In genomic region chr20:22791877-22792525, GRCh38 we compare ENCODE assay signal across 18 cellular contexts.
DNase-seq lines count a peak whose midpoint lies in the region; ATAC-seq and TF ChIP-seq lines count a peak whose summit lies in the region.
"Had no signal": no experiment of that assay in that cellular context is flagged by ENCODE, and none has a peak within 500 bp of the region (broad histone marks: within the 10 kb centered on the region; RNA-seq: fewer than 3 reads in every experiment).

No MANE protein-coding gene starts in this region.

- TF ChIP-seq RAD21 in HCT116 (IDR thresholded peaks at IDR 0.05; ENCODE audit: low read depth), result no peak

- CTCF ChIA-PET in HCT116 (lab: Charles Lee), result no interaction called here
- CTCF ChIA-PET in PC-3 (lab: Charles Lee), result no interaction called here

- H3K36me3 ChIP-seq in HCT116 (ENCODE audit: control insufficient read depth in 1 of 2, insufficient read depth in 2 of 2, low read length in 2 of 2) (no peaks in the 10 kb centered on the region), PC-3 (ENCODE audit: low read depth, low read length) (no peaks in the 10 kb centered on the region), H7 (replicated peaks; ENCODE audit: control insufficient read depth, insufficient read depth, low read length) (no peaks in the 10 kb centered on the region)

- intact Hi-C loops in HCT116 (cut with micrococcal nuclease) (loop anchor here (10.0 kb wide), 1 partner anchor 83 kb away; no protein-coding TSS in a partner anchor), PC-3 (cut with micrococcal nuclease) (no loop called here)

- H3K9ac ChIP-seq in HCT116 (ENCODE audit: low read length), result no peak overlapping the region
- no peak overlapping the region for H3K9ac ChIP-seq in PC-3 (ENCODE audit: low read length)

- no peaks in the 10 kb centered on the region for H3K27me3 Mint-ChIP-seq in chondrocyte (ENCODE audit: low read depth)
- H3K27me3 Mint-ChIP-seq: IgD-negative memory B cell had no signal

- H3K79me2 ChIP-seq in HCT116 (ENCODE audit: insufficient read depth, low read length) (no peaks in the 10 kb centered on the region), PC-3 (ENCODE audit: low read length) (no peaks in the 10 kb centered on the region)

- H3F3A ChIP-seq in PC-3 (ENCODE audit: low read length, unreplicated experiment), result no peaks in the 10 kb centered on the region

- H3K27me3 ChIP-seq in HCT116 (ENCODE audit: insufficient read depth, low read length) (peaks cover 3% of the 10 kb centered on the region; the same call in 1 of the 2 replicates), PC-3 (ENCODE audit: low read length) (no peaks in the 10 kb centered on the region), H7 (ENCODE audit: control insufficient read depth, insufficient read depth, low read length) (no peaks in the 10 kb centered on the region)

- POLR2A ChIA-PET in HCT116 (lab: Charles Lee) (no interaction called here), PC-3 (lab: Charles Lee; ENCODE audit: unreplicated experiment) (no interaction called here)

- H3K4me3 Mint-ChIP-seq in chondrocyte (ENCODE audit: unreplicated experiment), result no peak overlapping the region
- H3K4me3 Mint-ChIP-seq: GM23338, IgD-negative memory B cell had no signal

- H3K4me1 ChIP-seq in HCT116 (ENCODE audit: control insufficient read depth in 1 of 2, insufficient read depth in 2 of 2, low read length in 2 of 2) (peaks cover 0 to 42% of the 10 kb centered on the region in 2 experiments; a peak in 3 of 4 replicates), PC-3 (ENCODE audit: insufficient read depth, low read length) (peaks cover 49% of the 10 kb centered on the region)

- H3K27ac ChIP-seq in HCT116 (ENCODE audit: low read depth, low read length) (no peak overlapping the region), PC-3 (ENCODE audit: low read length) (peak overlapping the region; percentile 56)
- H3K27ac ChIP-seq: SK-N-MC had no signal

- peak overlapping the region; percentile 11; the same call in 1 of the 2 replicates for H3K4me2 ChIP-seq in HCT116 (ENCODE audit: low read length)
- H3K4me2 ChIP-seq in PC-3 (ENCODE audit: low read length), result peak overlapping the region; percentile 21
- H3K4me2 ChIP-seq: GM23338 had no signal

- no peaks in the 10 kb centered on the region for H3K9me3 Mint-ChIP-seq in chondrocyte (ENCODE audit: low read depth)
- H3K9me3 Mint-ChIP-seq: GM23338 had no signal

- H4K20me1 ChIP-seq in HCT116 (ENCODE audit: insufficient read depth), result no peaks in the 10 kb centered on the region
- H4K20me1 ChIP-seq in PC-3 (ENCODE audit: low read length), result no peaks in the 10 kb centered on the region

- H2AFZ ChIP-seq in HCT116 (ENCODE audit: low read depth, low read length, poor library complexity, severe bottlenecking), result no peak overlapping the region
- peak overlapping the region; percentile 18; the same call in 1 of the 2 replicates for H2AFZ ChIP-seq in PC-3 (ENCODE audit: low read length)
- H2AFZ ChIP-seq: GM23338 had no signal

- H3K4me1 Mint-ChIP-seq in chondrocyte (ENCODE audit: low read depth), result peaks cover 51% of the 10 kb centered on the region
- H3K4me1 Mint-ChIP-seq: IgD-negative memory B cell had no signal

- no peaks in the 10 kb centered on the region for H3K36me3 Mint-ChIP-seq in chondrocyte (ENCODE audit: low read depth)

- ATAC-seq in HCT116, result no peak
- no peak for ATAC-seq in PC-3
- ATAC-seq: GM23338 had no signal

- no peaks in the 10 kb centered on the region for H3K9me2 ChIP-seq in HCT116 (ENCODE audit: insufficient read depth)
- H3K9me2 ChIP-seq in PC-3 (replicated peaks; ENCODE audit: low read length), result no peaks in the 10 kb centered on the region

- peak overlapping the region; percentile 43 for H3K27ac Mint-ChIP-seq in chondrocyte (ENCODE audit: unreplicated experiment)
- H3K27ac Mint-ChIP-seq: GM23338, IgD-negative memory B cell had no signal

- H3K4me3 ChIP-seq in HCT116 (replicated peaks in 1 of 2; ENCODE audit: low read depth in 1 of 2, low read length in 2 of 2) (no peak overlapping the region), PC-3 (ENCODE audit: low read length) (no peak overlapping the region), H7 (ENCODE audit: insufficient read depth, low read depth, low read length) (no peak overlapping the region)
- H3K4me3 ChIP-seq: GM23338, SK-N-MC had no signal

- RAD21 ChIA-PET in HCT116 (lab: Charles Lee; ENCODE audit: low non-redundant PET in 1 of 2, low total read pairs in 2 of 2, uncharacterized antibody in 2 of 2, unreplicated experiment in 2 of 2), result no interaction called here

- DNase-seq in HCT116 (ENCODE audit: low read depth, low spot score), result no peak
- peak; percentile 87 for DNase-seq in PC-3
- no peak for DNase-seq in chondrocyte (ENCODE audit: low spot score)
- peak; percentile 47 for DNase-seq in kidney tubule cell (ENCODE audit: low spot score)
- DNase-seq in H7, result no peak
- no peak for DNase-seq in GF-D8 (lab: John Stamatoyannopoulos, UW)
- DNase-seq in cerebellar cortex (ENCODE audit: low spot score), result no peak
- DNase-seq: Caco-2, DMS153, MV-4-11, NCI-H1417, NCI-H2029, NCI-H2171, NCI-H446 treated with DMSO at 0.1 percent for 48 hours, NCI-H748 treated with DMSO at 0.1 percent for 48 hours had no signal

- H3K9me3 ChIP-seq in HCT116 (ENCODE audit: control insufficient read depth in 1 of 2, insufficient read depth in 1 of 2, low read depth in 1 of 2, low read length in 2 of 2), result no peaks in the 10 kb centered on the region
- H3K9me3 ChIP-seq in PC-3 (ENCODE audit: low read length), result no peaks in the 10 kb centered on the region
- H3K9me3 ChIP-seq: Caco-2 had no signal

- no peak for TF ChIP-seq CTCF in HCT116 (IDR thresholded peaks at IDR 0.05 in 2 of 3, conservative IDR thresholded peaks at IDR 0.05 in 1 of 3; ENCODE audit: borderline replicate concordance in 1 of 3, insufficient read depth in 1 of 3, low read depth in 2 of 3, low read length in 2 of 3)
- TF ChIP-seq CTCF in PC-3 (conservative IDR thresholded peaks at IDR 0.05; ENCODE audit: low read depth, low read length), result no peak
- no peak for TF ChIP-seq CTCF in chondrocyte (IDR thresholded peaks at IDR 0.05)

- no peak for TF ChIP-seq POLR2A in HCT116 (IDR thresholded peaks at IDR 0.05; ENCODE audit: borderline replicate concordance, extremely low read depth, insufficient read depth, insufficient read length)

- BruUV-seq in HCT116 (replicated peaks; lab: Mats Ljungman, UMichigan) (no TSS peak), PC-3 (replicated peaks; lab: Mats Ljungman, UMichigan) (no TSS peak)

TF ChIP-seq in HCT116, 20 proteins besides CTCF, POLR2A, EP300 and RAD21 (continues in another document):
- no peak for TF ChIP-seq REST (IDR thresholded peaks at IDR 0.05; ENCODE audit: low read depth)
- TF ChIP-seq ZBTB33 (IDR thresholded peaks at IDR 0.05; ENCODE audit: extremely low read depth, insufficient replicate concordance, low read length), result no peak
- no peak for TF ChIP-seq ATF3 (IDR thresholded peaks at IDR 0.05)
- no peak for TF ChIP-seq CBX3 (IDR thresholded peaks at IDR 0.05; ENCODE audit: low read depth)
- TF ChIP-seq, protein P1, sequence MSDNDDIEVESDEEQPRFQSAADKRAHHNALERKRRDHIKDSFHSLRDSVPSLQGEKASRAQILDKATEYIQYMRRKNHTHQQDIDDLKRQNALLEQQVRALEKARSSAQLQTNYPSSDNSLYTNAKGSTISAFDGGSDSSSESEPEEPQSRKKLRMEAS (IDR thresholded peaks at IDR 0.05), result no peak
- no peak for TF ChIP-seq YY1 (IDR thresholded peaks at IDR 0.05; ENCODE audit: extremely low read depth, insufficient replicate concordance, low read depth, low read length)
- TF ChIP-seq EZH2 (IDR thresholded peaks at IDR 0.05), result no peak
- TF ChIP-seq EGR1 (IDR thresholded peaks at IDR 0.05; ENCODE audit: low read depth), result no peak
- TF ChIP-seq JUND (IDR thresholded peaks at IDR 0.05), result no peak
- no peak for TF ChIP-seq ELF1 (IDR thresholded peaks at IDR 0.05; ENCODE audit: borderline replicate concordance, low read depth)

Comparison
In these comparisons a context has a peak if more than half of its experiments do, and no peak if none do; other contexts are left out.
1. DNase-seq: peak in PC-3 (single experiment) and kidney tubule cell (single experiment); none in HCT116 (single experiment), chondrocyte (single experiment), H7 (single experiment), GF-D8 (single experiment) and cerebellar cortex (single experiment).